Comparison of ENCODE assay signal across 13 cellular contexts in the genomic region with DNA sequence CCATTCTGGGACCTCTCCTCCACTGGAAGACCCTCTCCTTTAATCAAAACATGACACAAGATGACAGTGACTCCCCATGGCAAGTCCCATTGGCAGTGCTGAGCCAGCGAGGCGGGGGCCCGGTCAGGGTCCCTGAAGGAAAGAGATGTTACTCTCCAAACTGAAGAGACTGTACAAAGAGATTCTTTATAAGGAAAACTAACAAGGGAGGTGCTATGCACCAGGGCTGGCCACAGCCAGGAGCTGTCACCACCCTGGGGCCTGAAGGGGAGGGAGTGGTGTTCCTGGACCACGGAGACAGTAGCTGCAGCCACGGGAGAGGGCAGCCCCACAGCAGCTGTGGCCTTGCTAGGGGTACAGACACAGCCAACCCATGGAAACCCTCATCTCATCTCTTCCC.
DNase-seq lines count a peak whose midpoint lies in the region; ATAC-seq, FAIRE-seq and TF ChIP-seq lines count a peak whose summit lies in the region.
"Had no signal": no experiment of that assay in that cellular context is flagged by ENCODE, and none has a peak within 500 bp of the region (broad histone marks: within the 10 kb centered on the region; RNA-seq: fewer than 3 reads in every experiment).

No MANE protein-coding gene starts in this region.

- no peaks in the 10 kb centered on the region for H3K27me3 Mint-ChIP-seq in activated T-cell treated with anti-CD3 and anti-CD28 coated beads, Interleukin-2, amount 50 U/mL, for 24 hours
- H3K27me3 Mint-ChIP-seq in activated T-helper 17 cell treated with anti-CD3 and anti-CD28 coated beads, Interleukin-2, amount 50 U/mL, for 72 hours = no peaks in the 10 kb centered on the region
- H3K27me3 Mint-ChIP-seq in stimulated activated memory B cell treated with anti-CD40 and anti-IgM and Interleukin-4, amounts not matched to agents 10 μg/mL and 1 μg/mL and 100 μg/mL, for 72 hours = no peaks in the 10 kb centered on the region

- no peaks in the 10 kb centered on the region for H3K36me3 ChIP-seq in right atrium auricular region
- H3K36me3 ChIP-seq: uterus had no signal

- H3K4me1 ChIP-seq in right atrium auricular region = peaks cover 0 to 50% of the 10 kb centered on the region in 2 donors

- peaks cover 3% of the 10 kb centered on the region for H3K36me3 Mint-ChIP-seq in activated T-cell treated with anti-CD3 and anti-CD28 coated beads, Interleukin-2, amount 50 U/mL, for 24 hours (ENCODE audit: low read depth)
- no peaks in the 10 kb centered on the region for H3K36me3 Mint-ChIP-seq in activated T-helper 17 cell treated with anti-CD3 and anti-CD28 coated beads, Interleukin-2, amount 50 U/mL, for 72 hours (ENCODE audit: low read depth)
- peaks cover 13% of the 10 kb centered on the region for H3K36me3 Mint-ChIP-seq in stimulated activated memory B cell treated with anti-CD40 and anti-IgM and Interleukin-4, amounts not matched to agents 10 μg/mL and 1 μg/mL and 100 μg/mL, for 72 hours

- peak overlapping the region; percentile 86 to 90 for H3K27ac ChIP-seq in right atrium auricular region
- H3K27ac ChIP-seq: GM23248 had no signal

- H3K9me3 Mint-ChIP-seq in activated T-cell treated with anti-CD3 and anti-CD28 coated beads, Interleukin-2, amount 50 U/mL, for 24 hours = no peaks in the 10 kb centered on the region
- H3K9me3 Mint-ChIP-seq in activated T-helper 17 cell treated with anti-CD3 and anti-CD28 coated beads, Interleukin-2, amount 50 U/mL, for 72 hours = no peaks in the 10 kb centered on the region
- no peaks in the 10 kb centered on the region for H3K9me3 Mint-ChIP-seq in stimulated activated memory B cell treated with anti-CD40 and anti-IgM and Interleukin-4, amounts not matched to agents 10 μg/mL and 1 μg/mL and 100 μg/mL, for 72 hours

- no peak for TF ChIP-seq CTCF in right atrium auricular region (IDR thresholded peaks at IDR 0.05)
- TF ChIP-seq CTCF in D721Med (IDR thresholded peaks at IDR 0.05; ENCODE audit: insufficient read depth, missing control alignments) = no peak

- no peak for ATAC-seq in activated T-helper 17 cell treated with anti-CD3 and anti-CD28 coated beads, Interleukin-2, amount 50 U/mL, for 72 hours (replicated peaks)
- no peak for ATAC-seq in stimulated activated memory B cell treated with anti-CD40 and anti-IgM and Interleukin-4, amounts not matched to agents 10 μg/mL and 1 μg/mL and 100 μg/mL, for 72 hours
- no peak for ATAC-seq in GM19035 (IDR thresholded peaks at IDR 0.05; ENCODE audit: unreplicated experiment)
- ATAC-seq: PC-3 had no signal

- FAIRE-seq in D721Med (lab: Jason Lieb, UNC) = no peak

- no peaks in the 10 kb centered on the region for H3K27me3 ChIP-seq in right atrium auricular region
- H3K27me3 ChIP-seq: uterus had no signal

- peaks cover 70% of the 10 kb centered on the region for H3K4me1 Mint-ChIP-seq in activated T-cell treated with anti-CD3 and anti-CD28 coated beads, Interleukin-2, amount 50 U/mL, for 24 hours (ENCODE audit: low read depth)
- H3K4me1 Mint-ChIP-seq in activated T-helper 17 cell treated with anti-CD3 and anti-CD28 coated beads, Interleukin-2, amount 50 U/mL, for 72 hours = peaks cover 23% of the 10 kb centered on the region
- H3K4me1 Mint-ChIP-seq in stimulated activated memory B cell treated with anti-CD40 and anti-IgM and Interleukin-4, amounts not matched to agents 10 μg/mL and 1 μg/mL and 100 μg/mL, for 72 hours = peaks cover 69% of the 10 kb centered on the region

- H3K4me3 ChIP-seq in right atrium auricular region = no peak overlapping the region
- H3K4me3 ChIP-seq: GM23248, uterus had no signal

- H3K4me3 Mint-ChIP-seq in activated T-cell treated with anti-CD3 and anti-CD28 coated beads, Interleukin-2, amount 50 U/mL, for 24 hours = peak overlapping the region; percentile 59
- peak overlapping the region; percentile 77 for H3K4me3 Mint-ChIP-seq in activated T-helper 17 cell treated with anti-CD3 and anti-CD28 coated beads, Interleukin-2, amount 50 U/mL, for 72 hours
- H3K4me3 Mint-ChIP-seq in stimulated activated memory B cell treated with anti-CD40 and anti-IgM and Interleukin-4, amounts not matched to agents 10 μg/mL and 1 μg/mL and 100 μg/mL, for 72 hours = peak overlapping the region; percentile 4

- peak overlapping the region; percentile 97 for H3K27ac Mint-ChIP-seq in activated T-cell treated with anti-CD3 and anti-CD28 coated beads, Interleukin-2, amount 50 U/mL, for 24 hours
- H3K27ac Mint-ChIP-seq in activated T-helper 17 cell treated with anti-CD3 and anti-CD28 coated beads, Interleukin-2, amount 50 U/mL, for 72 hours = peak overlapping the region; percentile 89
- H3K27ac Mint-ChIP-seq in stimulated activated memory B cell treated with anti-CD40 and anti-IgM and Interleukin-4, amounts not matched to agents 10 μg/mL and 1 μg/mL and 100 μg/mL, for 72 hours = peak overlapping the region; percentile 97

- no peak for DNase-seq in activated T-cell treated with anti-CD3 and anti-CD28 coated beads, Interleukin-2, amount 50 U/mL, for 24 hours
- DNase-seq in activated T-cell treated with anti-CD3 and anti-CD28 coated beads for 4 hours (no peak), right atrium auricular region (ENCODE audit: low spot score) (no peak), H4 (ENCODE audit: low spot score) (no peak), D721Med (ENCODE audit: insufficient read length, low spot score) (no peak)
- DNase-seq: ACHN, GM23248, NCI-H226, PC-3, uterus had no signal

- no peaks in the 10 kb centered on the region for H3K9me3 ChIP-seq in right atrium auricular region
- H3K9me3 ChIP-seq: uterus had no signal

Comparison
In these comparisons a context has a peak if more than half of its experiments do, and no peak if none do; other contexts are left out.
1. H3K4me3 Mint-ChIP-seq: peak in every context shown above with its lines; median percentile 77 in activated T-helper 17 cell treated with anti-CD3 and anti-CD28 coated beads, Interleukin-2, amount 50 U/mL, for 72 hours; 59 in activated T-cell treated with anti-CD3 and anti-CD28 coated beads, Interleukin-2, amount 50 U/mL, for 24 hours; 4 in stimulated activated memory B cell treated with anti-CD40 and anti-IgM and Interleukin-4, amounts not matched to agents 10 μg/mL and 1 μg/mL and 100 μg/mL, for 72 hours.